9 cellular contexts compared by ENCODE assay signal in the genomic region with DNA sequence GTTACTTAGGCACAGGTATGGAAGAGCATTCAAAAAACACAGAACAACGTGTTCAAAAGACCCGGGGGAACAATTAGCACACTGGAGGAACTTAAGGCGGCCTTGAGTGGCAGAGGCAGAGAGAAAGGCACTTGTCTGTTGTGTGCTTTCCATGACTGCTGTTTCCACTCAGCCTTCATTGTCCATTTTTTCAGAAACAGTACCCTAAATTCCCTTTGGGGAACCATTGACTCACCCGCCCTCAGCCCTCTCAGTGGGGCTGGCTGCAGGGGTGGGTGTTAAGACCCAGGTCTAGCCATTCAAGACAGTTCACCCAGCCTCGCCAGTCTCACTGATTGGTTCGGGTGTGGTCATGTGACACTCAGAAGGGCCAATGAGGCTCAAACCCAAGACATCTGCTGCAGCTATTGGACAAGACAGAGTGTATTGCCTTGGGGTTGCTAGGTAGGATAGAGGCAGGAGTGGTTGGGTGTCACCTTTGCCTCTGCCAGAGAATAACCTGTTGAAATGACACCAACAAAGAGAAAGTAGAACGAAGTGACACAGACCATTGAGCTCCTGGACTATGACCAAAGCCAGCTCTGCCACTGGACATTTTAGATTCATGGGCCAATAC. TPM values are rescaled to one million over a fixed set of nuclear protein-coding genes. Genes with fewer than 3 reads are reported as not detected.
DNase-seq lines count a peak whose midpoint lies in the region; ATAC-seq and TF ChIP-seq lines count a peak whose summit lies in the region.
"Had no signal": no experiment of that assay in that cellular context is flagged by ENCODE, and none has a peak within 500 bp of the region (broad histone marks: within the 10 kb centered on the region; RNA-seq: fewer than 3 reads in every experiment).

No MANE protein-coding gene starts in this region.

- H3K4me3 Mint-ChIP-seq in activated CD4-positive, alpha-beta T cell treated with anti-CD3 and anti-CD28 coated beads for 36 hours: no peak overlapping the region
- H3K4me3 Mint-ChIP-seq: neural crest cell had no signal

- no peak for TF ChIP-seq CTCF in RWPE1 (conservative IDR thresholded peaks at IDR 0.05; ENCODE audit: low read depth)

- H3K9me3 Mint-ChIP-seq in activated CD4-positive, alpha-beta T cell treated with anti-CD3 and anti-CD28 coated beads for 36 hours (ENCODE audit: low read depth): peaks cover 2% of the 10 kb centered on the region

- intact Hi-C loops in activated CD4-positive, alpha-beta T cell treated with anti-CD3 and anti-CD28 coated beads for 36 hours (cut with DNase I, micrococcal nuclease): no loop called here

- H3K4me1 Mint-ChIP-seq in activated CD4-positive, alpha-beta T cell treated with anti-CD3 and anti-CD28 coated beads for 36 hours: peaks cover 10% of the 10 kb centered on the region
- H3K4me1 Mint-ChIP-seq: neural crest cell had no signal

- peak; percentile 50 for DNase-seq in activated CD4-positive, alpha-beta T cell treated with anti-CD3 and anti-CD28 coated beads for 36 hours
- no peak for DNase-seq in activated CD4-positive, alpha-beta T cell treated with anti-CD3 and anti-CD28 coated beads, Interleukin-2, amount 50 U/mL, for 1 hour
- DNase-seq in HT-29 (ENCODE audit: low spot score) (peak; percentile 56), RWPE1 (ENCODE audit: low spot score) (peak; percentile 69), cerebellar cortex (ENCODE audit: low spot score) (peak; percentile 64), hippocampal formation (lab: John Stamatoyannopoulos, UW) (no peak)
- peak; percentile 22 to 30 for DNase-seq in stimulated activated CD4-positive, alpha-beta T cell treated with anti-CD3 and anti-CD28 coated beads, Interleukin-2, amount 100 ng/mL, for 24 hours

- no peak overlapping the region for H3K27ac ChIP-seq in RWPE1

- H3K27ac Mint-ChIP-seq in activated CD4-positive, alpha-beta T cell treated with anti-CD3 and anti-CD28 coated beads for 36 hours: no peak overlapping the region

- no peaks in the 10 kb centered on the region for H3K27me3 Mint-ChIP-seq in activated CD4-positive, alpha-beta T cell treated with anti-CD3 and anti-CD28 coated beads for 36 hours

- no peaks in the 10 kb centered on the region for H3K36me3 Mint-ChIP-seq in activated CD4-positive, alpha-beta T cell treated with anti-CD3 and anti-CD28 coated beads for 36 hours (ENCODE audit: low read depth)

- POLR2A ChIA-PET in activated CD4-positive, alpha-beta T cell treated with anti-CD3 and anti-CD28 coated beads for 36 hours (lab: Charles Lee): no interaction called here
- POLR2A ChIA-PET in RWPE1 (lab: Yijun Ruan, JAX; ENCODE audit: low non-redundant PET): no interaction called here

- ATAC-seq in activated CD4-positive, alpha-beta T cell treated with anti-CD3 and anti-CD28 coated beads for 36 hours: peak; percentile 96
- ATAC-seq in GM21737 (IDR thresholded peaks at IDR 0.05; ENCODE audit: unreplicated experiment): peak; percentile 87

- CTCF ChIA-PET in activated CD4-positive, alpha-beta T cell treated with anti-CD3 and anti-CD28 coated beads for 36 hours (lab: Charles Lee): interaction anchor here (0.5 kb wide), 1 partner anchor 106 kb away, joined by 5 read pairs; no protein-coding TSS in a partner anchor
- CTCF ChIA-PET in RWPE1 (lab: Yijun Ruan, JAX): no interaction called here

RNA-seq across cellular contexts. Expression of a gene that starts 19.6 kb away (rescaled TPM):
- 10 to 100 TPM; 39.3 to 51.0 TPM for total RNA-seq in activated CD4-positive, alpha-beta T cell treated with anti-CD3 and anti-CD28 coated beads for 36 hours
- total RNA-seq in HT-29 (2014; rRNA removed; shearing (Covaris generic)): 17.3 and 19.2 TPM in 2 replicates

RNA-seq across cellular contexts. Expression of a gene that starts 41.4 kb away (rescaled TPM):
- total RNA-seq in activated CD4-positive, alpha-beta T cell treated with anti-CD3 and anti-CD28 coated beads for 36 hours: 10 to 100 TPM; 57.8 to 65.1 TPM
- 26.1 and 35.2 TPM in 2 replicates for total RNA-seq in HT-29 (2014; rRNA removed; shearing (Covaris generic))

RNA-seq across cellular contexts. Expression of a gene that starts 51.1 kb away (rescaled TPM):
- not detected for total RNA-seq in activated CD4-positive, alpha-beta T cell treated with anti-CD3 and anti-CD28 coated beads for 36 hours
- 0.05 TPM in 1 of 2 replicates, not detected in the other for total RNA-seq in HT-29 (2014; rRNA removed; shearing (Covaris generic))

Comparison
In these comparisons a context has a peak if more than half of its experiments do, and no peak if none do; other contexts are left out.
1. DNase-seq: peak in activated CD4-positive, alpha-beta T cell treated with anti-CD3 and anti-CD28 coated beads for 36 hours (single experiment), HT-29 (single experiment), RWPE1 (single experiment), cerebellar cortex (single experiment) and stimulated activated CD4-positive, alpha-beta T cell treated with anti-CD3 and anti-CD28 coated beads, Interleukin-2, amount 100 ng/mL, for 24 hours (2 of 2); none in activated CD4-positive, alpha-beta T cell treated with anti-CD3 and anti-CD28 coated beads, Interleukin-2, amount 50 U/mL, for 1 hour (single experiment) and hippocampal formation (0 of 2).